ENCODE assay signal across 2 cellular contexts in genomic region chr17:41775394-41776226, GRCh38.
TF ChIP-seq lines count a peak whose summit lies in the region.

No MANE protein-coding gene starts in this region.

TF ChIP-seq in liver, 16 proteins besides CTCF, POLR2A, EP300 and RAD21:
- no peak for TF ChIP-seq MAX (IDR thresholded peaks at IDR 0.05)

TF ChIP-seq in HepG2, 621 proteins besides CTCF, POLR2A, EP300 and RAD21:
- no peak for TF ChIP-seq ZNF44 (CRISPR knock-in tag; IDR thresholded peaks at IDR 0.05)
- no peak for TF ChIP-seq FOXA3 (CRISPR knock-in tag; IDR thresholded peaks at IDR 0.05)
- no peak for TF ChIP-seq FOSL2 (CRISPR knock-in tag; IDR thresholded peaks at IDR 0.05)
- no peak for TF ChIP-seq ZBTB3 (CRISPR knock-in tag; IDR thresholded peaks at IDR 0.05; ENCODE audit: borderline replicate concordance, low read depth)
- no peak for TF ChIP-seq HNRNPK (IDR thresholded peaks at IDR 0.05; ENCODE audit: low read depth, low read length, poor library complexity, severe bottlenecking)
- no peak for TF ChIP-seq ZSCAN20 (CRISPR knock-in tag; IDR thresholded peaks at IDR 0.05; ENCODE audit: borderline replicate concordance)
- TF ChIP-seq ZNF720 (CRISPR knock-in tag; IDR thresholded peaks at IDR 0.05): no peak
- TF ChIP-seq ZNF646 (CRISPR knock-in tag; IDR thresholded peaks at IDR 0.05): no peak
- TF ChIP-seq NBN (conservative IDR thresholded peaks at IDR 0.05): no peak
- no peak for TF ChIP-seq ZBTB43 (CRISPR knock-in tag; conservative IDR thresholded peaks at IDR 0.05)
TF ChIP-seq in HepG2: peak in this region for 0.
